ENCODE assay signal across 8 cellular contexts in genomic region chr22:24429411-24430365, GRCh38. TPM values are rescaled to one million over a fixed set of nuclear protein-coding genes. Genes with fewer than 3 reads are reported as not detected.
DNase-seq lines count a peak whose midpoint lies in the region; ATAC-seq and TF ChIP-seq lines count a peak whose summit lies in the region.

No MANE protein-coding gene starts in this region.

- peaks cover 80% of the 10 kb centered on the region for H3K4me1 Mint-ChIP-seq in activated CD4-positive, alpha-beta memory T cell treated with anti-CD3 and anti-CD28 coated beads for 36 hours (ENCODE audit: low read depth)

- peak overlapping the region; percentile 81 for H3K4me3 Mint-ChIP-seq in activated CD4-positive, alpha-beta memory T cell treated with anti-CD3 and anti-CD28 coated beads for 36 hours

- H3K4me1 ChIP-seq in foreskin keratinocyte, result peaks cover 7% of the 10 kb centered on the region

- H3K27me3 Mint-ChIP-seq in activated CD4-positive, alpha-beta memory T cell treated with anti-CD3 and anti-CD28 coated beads for 36 hours, result no peaks in the 10 kb centered on the region

- no peak for TF ChIP-seq CTCF in foreskin keratinocyte (conservative IDR thresholded peaks at IDR 0.05)

- POLR2A ChIA-PET in activated CD4-positive, alpha-beta memory T cell treated with anti-CD3 and anti-CD28 coated beads for 36 hours (lab: Charles Lee), result interaction anchor here (0.9 to 3.6 kb wide), 2 partner anchors 57 to 126 kb away, joined by 3 to 16 read pairs; partner anchors contain the start of gene SNRPD3

- ATAC-seq in foreskin keratinocyte, result peak; percentile 14
- no peak for ATAC-seq in GM19463 (IDR thresholded peaks at IDR 0.05; ENCODE audit: unreplicated experiment)

- peaks cover 38% of the 10 kb centered on the region for H3K27me3 ChIP-seq in foreskin keratinocyte

- H3K9me3 Mint-ChIP-seq in activated CD4-positive, alpha-beta memory T cell treated with anti-CD3 and anti-CD28 coated beads for 36 hours, result no peaks in the 10 kb centered on the region

- no peak overlapping the region for H3K27ac ChIP-seq in foreskin keratinocyte

- CTCF ChIA-PET in activated CD4-positive, alpha-beta memory T cell treated with anti-CD3 and anti-CD28 coated beads for 36 hours (lab: Charles Lee), result interaction anchor here (1.0 to 2.6 kb wide), 4 partner anchors 35 to 96 kb away, joined by 3 to 12 read pairs (median 4); no protein-coding TSS in a partner anchor

- intact Hi-C loops in activated CD4-positive, alpha-beta memory T cell treated with anti-CD3 and anti-CD28 coated beads for 36 hours (cut with micrococcal nuclease), result loop anchor here (5.0 kb wide), 1 partner anchor 157 kb away; the partner anchor contains the start of gene SPECC1L

- peak; percentile 28 for DNase-seq in CD1c-positive myeloid dendritic cell (ENCODE audit: extremely low spot score)
- peak; percentile 70 for DNase-seq in LHCN-M2 (ENCODE audit: low read depth)
- DNase-seq in activated CD4-positive, alpha-beta memory T cell treated with anti-CD3 and anti-CD28 coated beads for 36 hours, result peak; percentile 86
- peak in 1 of 2 donors; percentile 60 for DNase-seq in foreskin keratinocyte
- peak; percentile 56 to 69 for DNase-seq in stimulated activated CD8-positive, alpha-beta memory T cell treated with anti-CD3 and anti-CD28 coated beads, Interleukin-15, amount 100 ng/mL, for 48 hours (ENCODE audit: low read depth in 2 of 2)
- no peak for DNase-seq in SW480 (ENCODE audit: low spot score)
- DNase-seq in DMS53 (lab: John Stamatoyannopoulos, UW), result no peak

- H3K27ac Mint-ChIP-seq in activated CD4-positive, alpha-beta memory T cell treated with anti-CD3 and anti-CD28 coated beads for 36 hours, result peak overlapping the region; percentile 94

- peaks cover 8% of the 10 kb centered on the region for H3K36me3 Mint-ChIP-seq in activated CD4-positive, alpha-beta memory T cell treated with anti-CD3 and anti-CD28 coated beads for 36 hours

RNA-seq across cellular contexts. Expression of gene ADORA2A, which starts 2.3 kb away (rescaled TPM):
- total RNA-seq in LHCN-M2 (2014; rRNA removed) (0.06 and 0.92 TPM in 2 replicates), foreskin keratinocyte (0.25 and 0.44 TPM in 2 replicates)
- 0.35 TPM for polyA plus RNA-seq in LHCN-M2 (2012)
- 10 to 100 TPM; 30.5 to 33.0 TPM for total RNA-seq in activated CD4-positive, alpha-beta memory T cell treated with anti-CD3 and anti-CD28 coated beads for 36 hours
- polyA plus RNA-seq in foreskin keratinocyte, result 0.19 and 0.32 TPM in 2 replicates

Comparison
In these comparisons a context has a peak if more than half of its experiments do, and no peak if none do; other contexts are left out.
1. DNase-seq: peak in CD1c-positive myeloid dendritic cell (single experiment), LHCN-M2 (single experiment), activated CD4-positive, alpha-beta memory T cell treated with anti-CD3 and anti-CD28 coated beads for 36 hours (single experiment) and stimulated activated CD8-positive, alpha-beta memory T cell treated with anti-CD3 and anti-CD28 coated beads, Interleukin-15, amount 100 ng/mL, for 48 hours (2 of 2); none in SW480 (single experiment) and DMS53 (single experiment).
2. RNA of gene ADORA2A, which starts 2.3 kb away (total RNA-seq): 30.5 to 33.0 TPM in activated CD4-positive, alpha-beta memory T cell treated with anti-CD3 and anti-CD28 coated beads for 36 hours; 0.06 to 0.92 TPM in LHCN-M2 and 0.25 to 0.44 TPM in foreskin keratinocyte; every median in the first group is over 10 times any median in the second.